1 cellular context compared by ENCODE assay signal in the genomic region with DNA sequence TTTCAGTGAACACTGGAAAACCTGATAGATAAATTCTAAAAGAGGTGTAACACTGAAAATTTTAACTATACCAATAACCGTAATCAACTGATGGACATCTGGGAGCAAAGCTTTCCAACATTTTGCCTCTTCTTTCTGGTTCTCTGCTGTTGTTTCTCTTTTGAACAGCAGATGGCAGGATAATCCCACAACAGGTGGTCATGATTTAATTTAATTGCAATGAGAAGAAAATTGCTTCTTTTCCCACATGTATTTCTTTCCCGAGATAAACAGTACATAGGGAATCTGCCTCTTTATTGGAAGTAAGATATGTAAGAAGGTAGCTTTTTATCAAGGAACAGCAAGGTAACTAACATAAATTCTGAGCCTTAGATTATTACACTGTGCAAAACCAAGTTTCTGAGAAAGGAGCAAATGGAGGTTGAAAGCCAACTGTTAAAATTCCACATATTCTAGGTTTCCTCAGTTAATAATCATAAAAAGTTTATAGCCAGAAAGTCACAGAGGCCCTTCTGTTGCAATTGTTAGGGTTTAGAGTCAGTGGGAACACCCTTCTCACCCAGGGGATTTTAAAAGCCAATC.
A peak's percentile ranks its signal among the peaks of the same experiment; 100 is the strongest.
TF ChIP-seq lines count a peak whose summit lies in the region.

No MANE protein-coding gene starts in this region.

TF ChIP-seq in K562, 482 proteins besides CTCF, POLR2A, EP300 and RAD21 (continued from another document and continues in another):
- TF ChIP-seq TOE1 (IDR thresholded peaks at IDR 0.05; ENCODE audit: borderline replicate concordance) (0 out of 2 replicates have a peak, but pooled peaks have one; percentile 37), TOE1 (CRISPR knock-in tag; IDR thresholded peaks at IDR 0.05; ENCODE audit: borderline replicate concordance, low read depth) (no peak), ZC3H11A (IDR thresholded peaks at IDR 0.05; ENCODE audit: low read depth, low read length) (no peak), SMC3 (conservative IDR thresholded peaks at IDR 0.05; ENCODE audit: insufficient read depth, low read depth, low read length) (peak; percentile 97), NBN (IDR thresholded peaks at IDR 0.05; ENCODE audit: low read depth) (0 out of 2 replicates have a peak, but pooled peaks have one; percentile 54), ARNT (IDR thresholded peaks at IDR 0.05) (peak in 1 of 2 experiments; percentile 89; a peak in 2 of 4 replicates), NFE2 (IDR thresholded peaks at IDR 0.05; ENCODE audit: low read depth) (no peak), HMG20B (CRISPR knock-in tag; IDR thresholded peaks at IDR 0.05) (no peak), NR4A1 (CRISPR knock-in tag; IDR thresholded peaks at IDR 0.05) (no peak), NR4A1 (tag; IDR thresholded peaks at IDR 0.05) (no peak), PTBP1 (IDR thresholded peaks at IDR 0.05; ENCODE audit: low read depth, low read length) (no peak), MCM7 (IDR thresholded peaks at IDR 0.05) (no peak), BHLHE40 (IDR thresholded peaks at IDR 0.05; ENCODE audit: low read length) (no peak), TEAD1 (CRISPR knock-in tag; IDR thresholded peaks at IDR 0.05) (no peak), GABPB2 (CRISPR knock-in tag; conservative IDR thresholded peaks at IDR 0.05) (no peak), ZNF408 (CRISPR knock-in tag; IDR thresholded peaks at IDR 0.05; ENCODE audit: low read depth) (no peak), MBD2 (IDR thresholded peaks at IDR 0.05; ENCODE audit: borderline replicate concordance, low read depth) (no peak), KLF10 (CRISPR knock-in tag; IDR thresholded peaks at IDR 0.05) (no peak), GATA2 (CRISPR knock-in tag; IDR thresholded peaks at IDR 0.05) (no peak), XRCC3 (IDR thresholded peaks at IDR 0.05) (no peak), ZNF551 (CRISPR knock-in tag; IDR thresholded peaks at IDR 0.05) (no peak; the same call in 1 of the 2 replicates), GTF2E2 (tag; IDR thresholded peaks at IDR 0.05) (peak; percentile 5; the same call in 1 of the 2 replicates), DIDO1 (tag; IDR thresholded peaks at IDR 0.05; ENCODE audit: low read depth) (no peak), CBFA2T3 (IDR thresholded peaks at IDR 0.05) (0 out of 2 replicates have a peak, but pooled peaks have one; percentile 3)
- TF ChIP-seq, protein P1, sequence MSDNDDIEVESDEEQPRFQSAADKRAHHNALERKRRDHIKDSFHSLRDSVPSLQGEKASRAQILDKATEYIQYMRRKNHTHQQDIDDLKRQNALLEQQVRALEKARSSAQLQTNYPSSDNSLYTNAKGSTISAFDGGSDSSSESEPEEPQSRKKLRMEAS (CRISPR knock-in tag; IDR thresholded peaks at IDR 0.05): no peak
- TF ChIP-seq, protein P2, sequence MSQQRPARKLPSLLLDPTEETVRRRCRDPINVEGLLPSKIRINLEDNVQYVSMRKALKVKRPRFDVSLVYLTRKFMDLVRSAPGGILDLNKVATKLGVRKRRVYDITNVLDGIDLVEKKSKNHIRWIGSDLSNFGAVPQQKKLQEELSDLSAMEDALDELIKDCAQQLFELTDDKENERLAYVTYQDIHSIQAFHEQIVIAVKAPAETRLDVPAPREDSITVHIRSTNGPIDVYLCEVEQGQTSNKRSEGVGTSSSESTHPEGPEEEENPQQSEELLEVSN (IDR thresholded peaks at IDR 0.05; ENCODE audit: borderline replicate concordance in 1 of 2, extremely low read depth in 1 of 2, insufficient read depth in 1 of 2, insufficient read length in 1 of 2, low read depth in 1 of 2, low read length in 1 of 2, poor library complexity in 1 of 2, severe bottlenecking in 1 of 2): no peak
- TF ChIP-seq, protein P3, sequence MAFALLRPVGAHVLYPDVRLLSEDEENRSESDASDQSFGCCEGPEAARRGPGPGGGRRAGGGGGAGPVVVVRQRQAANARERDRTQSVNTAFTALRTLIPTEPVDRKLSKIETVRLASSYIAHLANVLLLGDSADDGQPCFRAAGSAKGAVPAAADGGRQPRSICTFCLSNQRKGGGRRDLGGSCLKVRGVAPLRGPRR (CRISPR knock-in tag; IDR thresholded peaks at IDR 0.05): no peak
- TF ChIP-seq, protein P4, sequence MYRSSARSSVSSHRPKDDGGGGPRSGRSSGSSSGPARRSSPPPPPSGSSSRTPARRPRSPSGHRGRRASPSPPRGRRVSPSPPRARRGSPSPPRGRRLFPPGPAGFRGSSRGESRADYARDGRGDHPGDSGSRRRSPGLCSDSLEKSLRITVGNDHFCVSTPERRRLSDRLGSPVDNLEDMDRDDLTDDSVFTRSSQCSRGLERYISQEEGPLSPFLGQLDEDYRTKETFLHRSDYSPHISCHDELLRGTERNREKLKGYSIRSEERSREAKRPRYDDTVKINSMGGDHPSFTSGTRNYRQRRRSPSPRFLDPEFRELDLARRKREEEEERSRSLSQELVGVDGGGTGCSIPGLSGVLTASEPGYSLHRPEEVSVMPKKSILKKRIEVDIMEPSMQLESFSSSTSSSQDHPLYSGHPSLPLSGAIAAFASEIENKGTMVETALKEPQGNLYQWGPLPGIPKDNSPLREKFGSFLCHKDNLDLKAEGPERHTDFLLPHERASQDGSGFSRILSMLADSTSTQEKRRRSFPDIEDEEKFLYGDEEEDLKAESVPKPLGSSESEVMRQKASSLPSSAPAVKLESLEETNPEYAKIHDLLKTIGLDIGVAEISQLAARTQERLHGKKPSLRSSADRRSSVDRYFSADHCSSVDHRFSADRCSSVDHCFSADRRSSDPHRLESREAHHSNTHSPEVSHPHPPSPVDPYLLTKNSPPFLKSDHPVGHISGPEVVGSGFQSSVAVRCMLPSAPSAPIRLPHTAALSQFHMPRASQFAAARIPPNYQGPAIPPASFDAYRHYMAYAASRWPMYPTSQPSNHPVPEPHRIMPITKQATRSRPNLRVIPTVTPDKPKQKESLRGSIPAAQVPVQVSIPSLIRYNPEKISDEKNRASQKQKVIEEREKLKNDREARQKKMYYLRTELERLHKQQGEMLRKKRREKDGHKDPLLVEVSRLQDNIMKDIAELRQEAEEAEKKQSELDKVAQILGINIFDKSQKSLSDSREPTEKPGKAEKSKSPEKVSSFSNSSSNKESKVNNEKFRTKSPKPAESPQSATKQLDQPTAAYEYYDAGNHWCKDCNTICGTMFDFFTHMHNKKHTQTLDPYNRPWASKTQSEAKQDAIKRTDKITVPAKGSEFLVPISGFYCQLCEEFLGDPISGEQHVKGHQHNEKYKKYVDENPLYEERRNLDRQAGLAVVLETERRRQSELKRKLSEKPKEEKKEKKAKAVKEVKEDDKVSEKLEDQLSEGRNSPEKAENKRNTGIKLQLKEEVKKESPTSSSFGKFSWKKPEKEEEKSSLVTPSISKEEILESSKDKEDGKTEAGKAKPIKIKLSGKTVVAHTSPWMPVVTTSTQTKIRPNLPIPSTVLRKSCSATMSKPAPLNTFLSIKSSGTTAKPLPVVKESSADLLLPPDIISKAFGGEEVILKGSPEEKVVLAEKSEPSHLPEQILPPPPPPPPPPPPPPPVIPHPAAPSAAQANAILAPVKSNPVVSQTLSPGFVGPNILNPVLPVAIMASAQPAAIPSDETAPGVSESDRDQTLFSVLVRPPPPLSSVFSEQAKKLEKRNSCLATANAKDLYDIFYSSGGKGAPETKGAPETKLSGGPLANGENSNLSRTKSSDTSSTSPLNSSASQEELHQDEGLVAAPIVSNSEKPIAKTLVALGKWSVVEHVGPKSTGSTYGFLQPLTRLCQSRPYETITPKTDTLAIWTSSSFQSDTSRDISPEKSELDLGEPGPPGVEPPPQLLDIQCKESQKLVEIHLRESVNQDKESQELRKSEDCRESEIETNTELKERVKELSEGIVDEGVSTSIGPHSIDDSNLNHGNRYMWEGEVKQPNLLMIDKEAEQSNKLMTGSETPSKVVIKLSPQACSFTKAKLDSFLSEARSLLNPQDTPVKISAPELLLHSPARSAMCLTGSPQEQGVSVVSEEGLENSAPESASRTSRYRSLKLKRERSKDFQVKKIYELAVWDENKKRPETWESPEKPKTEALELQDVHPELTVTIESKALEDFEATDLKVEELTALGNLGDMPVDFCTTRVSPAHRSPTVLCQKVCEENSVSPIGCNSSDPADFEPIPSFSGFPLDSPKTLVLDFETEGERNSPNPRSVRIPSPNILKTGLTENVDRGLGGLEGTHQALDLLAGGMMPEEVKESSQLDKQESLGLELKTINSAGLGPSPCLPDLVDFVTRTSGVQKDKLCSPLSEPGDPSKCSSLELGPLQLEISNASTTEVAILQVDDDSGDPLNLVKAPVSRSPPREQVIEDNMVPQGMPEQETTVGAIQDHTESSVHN (IDR thresholded peaks at IDR 0.05; ENCODE audit: borderline replicate concordance in 1 of 2, low read depth in 1 of 2): no peak
- TF ChIP-seq, protein P5, sequence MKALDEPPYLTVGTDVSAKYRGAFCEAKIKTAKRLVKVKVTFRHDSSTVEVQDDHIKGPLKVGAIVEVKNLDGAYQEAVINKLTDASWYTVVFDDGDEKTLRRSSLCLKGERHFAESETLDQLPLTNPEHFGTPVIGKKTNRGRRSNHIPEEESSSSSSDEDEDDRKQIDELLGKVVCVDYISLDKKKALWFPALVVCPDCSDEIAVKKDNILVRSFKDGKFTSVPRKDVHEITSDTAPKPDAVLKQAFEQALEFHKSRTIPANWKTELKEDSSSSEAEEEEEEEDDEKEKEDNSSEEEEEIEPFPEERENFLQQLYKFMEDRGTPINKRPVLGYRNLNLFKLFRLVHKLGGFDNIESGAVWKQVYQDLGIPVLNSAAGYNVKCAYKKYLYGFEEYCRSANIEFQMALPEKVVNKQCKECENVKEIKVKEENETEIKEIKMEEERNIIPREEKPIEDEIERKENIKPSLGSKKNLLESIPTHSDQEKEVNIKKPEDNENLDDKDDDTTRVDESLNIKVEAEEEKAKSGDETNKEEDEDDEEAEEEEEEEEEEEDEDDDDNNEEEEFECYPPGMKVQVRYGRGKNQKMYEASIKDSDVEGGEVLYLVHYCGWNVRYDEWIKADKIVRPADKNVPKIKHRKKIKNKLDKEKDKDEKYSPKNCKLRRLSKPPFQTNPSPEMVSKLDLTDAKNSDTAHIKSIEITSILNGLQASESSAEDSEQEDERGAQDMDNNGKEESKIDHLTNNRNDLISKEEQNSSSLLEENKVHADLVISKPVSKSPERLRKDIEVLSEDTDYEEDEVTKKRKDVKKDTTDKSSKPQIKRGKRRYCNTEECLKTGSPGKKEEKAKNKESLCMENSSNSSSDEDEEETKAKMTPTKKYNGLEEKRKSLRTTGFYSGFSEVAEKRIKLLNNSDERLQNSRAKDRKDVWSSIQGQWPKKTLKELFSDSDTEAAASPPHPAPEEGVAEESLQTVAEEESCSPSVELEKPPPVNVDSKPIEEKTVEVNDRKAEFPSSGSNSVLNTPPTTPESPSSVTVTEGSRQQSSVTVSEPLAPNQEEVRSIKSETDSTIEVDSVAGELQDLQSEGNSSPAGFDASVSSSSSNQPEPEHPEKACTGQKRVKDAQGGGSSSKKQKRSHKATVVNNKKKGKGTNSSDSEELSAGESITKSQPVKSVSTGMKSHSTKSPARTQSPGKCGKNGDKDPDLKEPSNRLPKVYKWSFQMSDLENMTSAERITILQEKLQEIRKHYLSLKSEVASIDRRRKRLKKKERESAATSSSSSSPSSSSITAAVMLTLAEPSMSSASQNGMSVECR (CRISPR knock-in tag; IDR thresholded peaks at IDR 0.05): no peak
- TF ChIP-seq, protein P6, sequence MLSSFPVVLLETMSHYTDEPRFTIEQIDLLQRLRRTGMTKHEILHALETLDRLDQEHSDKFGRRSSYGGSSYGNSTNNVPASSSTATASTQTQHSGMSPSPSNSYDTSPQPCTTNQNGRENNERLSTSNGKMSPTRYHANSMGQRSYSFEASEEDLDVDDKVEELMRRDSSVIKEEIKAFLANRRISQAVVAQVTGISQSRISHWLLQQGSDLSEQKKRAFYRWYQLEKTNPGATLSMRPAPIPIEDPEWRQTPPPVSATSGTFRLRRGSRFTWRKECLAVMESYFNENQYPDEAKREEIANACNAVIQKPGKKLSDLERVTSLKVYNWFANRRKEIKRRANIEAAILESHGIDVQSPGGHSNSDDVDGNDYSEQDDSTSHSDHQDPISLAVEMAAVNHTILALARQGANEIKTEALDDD (IDR thresholded peaks at IDR 0.05): no peak
- TF ChIP-seq, protein P7, sequence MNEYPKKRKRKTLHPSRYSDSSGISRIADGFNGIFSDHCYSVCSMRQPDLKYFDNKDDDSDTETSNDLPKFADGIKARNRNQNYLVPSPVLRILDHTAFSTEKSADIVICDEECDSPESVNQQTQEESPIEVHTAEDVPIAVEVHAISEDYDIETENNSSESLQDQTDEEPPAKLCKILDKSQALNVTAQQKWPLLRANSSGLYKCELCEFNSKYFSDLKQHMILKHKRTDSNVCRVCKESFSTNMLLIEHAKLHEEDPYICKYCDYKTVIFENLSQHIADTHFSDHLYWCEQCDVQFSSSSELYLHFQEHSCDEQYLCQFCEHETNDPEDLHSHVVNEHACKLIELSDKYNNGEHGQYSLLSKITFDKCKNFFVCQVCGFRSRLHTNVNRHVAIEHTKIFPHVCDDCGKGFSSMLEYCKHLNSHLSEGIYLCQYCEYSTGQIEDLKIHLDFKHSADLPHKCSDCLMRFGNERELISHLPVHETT (CRISPR knock-in tag; conservative IDR thresholded peaks at IDR 0.05 in 1 of 2, IDR thresholded peaks at IDR 0.05 in 1 of 2): no peak
- TF ChIP-seq, protein P8, sequence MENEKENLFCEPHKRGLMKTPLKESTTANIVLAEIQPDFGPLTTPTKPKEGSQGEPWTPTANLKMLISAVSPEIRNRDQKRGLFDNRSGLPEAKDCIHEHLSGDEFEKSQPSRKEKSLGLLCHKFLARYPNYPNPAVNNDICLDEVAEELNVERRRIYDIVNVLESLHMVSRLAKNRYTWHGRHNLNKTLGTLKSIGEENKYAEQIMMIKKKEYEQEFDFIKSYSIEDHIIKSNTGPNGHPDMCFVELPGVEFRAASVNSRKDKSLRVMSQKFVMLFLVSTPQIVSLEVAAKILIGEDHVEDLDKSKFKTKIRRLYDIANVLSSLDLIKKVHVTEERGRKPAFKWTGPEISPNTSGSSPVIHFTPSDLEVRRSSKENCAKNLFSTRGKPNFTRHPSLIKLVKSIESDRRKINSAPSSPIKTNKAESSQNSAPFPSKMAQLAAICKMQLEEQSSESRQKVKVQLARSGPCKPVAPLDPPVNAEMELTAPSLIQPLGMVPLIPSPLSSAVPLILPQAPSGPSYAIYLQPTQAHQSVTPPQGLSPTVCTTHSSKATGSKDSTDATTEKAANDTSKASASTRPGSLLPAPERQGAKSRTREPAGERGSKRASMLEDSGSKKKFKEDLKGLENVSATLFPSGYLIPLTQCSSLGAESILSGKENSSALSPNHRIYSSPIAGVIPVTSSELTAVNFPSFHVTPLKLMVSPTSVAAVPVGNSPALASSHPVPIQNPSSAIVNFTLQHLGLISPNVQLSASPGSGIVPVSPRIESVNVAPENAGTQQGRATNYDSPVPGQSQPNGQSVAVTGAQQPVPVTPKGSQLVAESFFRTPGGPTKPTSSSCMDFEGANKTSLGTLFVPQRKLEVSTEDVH (IDR thresholded peaks at IDR 0.05; ENCODE audit: low read depth, partially characterized antibody): peak; percentile 48
- TF ChIP-seq, protein P9, sequence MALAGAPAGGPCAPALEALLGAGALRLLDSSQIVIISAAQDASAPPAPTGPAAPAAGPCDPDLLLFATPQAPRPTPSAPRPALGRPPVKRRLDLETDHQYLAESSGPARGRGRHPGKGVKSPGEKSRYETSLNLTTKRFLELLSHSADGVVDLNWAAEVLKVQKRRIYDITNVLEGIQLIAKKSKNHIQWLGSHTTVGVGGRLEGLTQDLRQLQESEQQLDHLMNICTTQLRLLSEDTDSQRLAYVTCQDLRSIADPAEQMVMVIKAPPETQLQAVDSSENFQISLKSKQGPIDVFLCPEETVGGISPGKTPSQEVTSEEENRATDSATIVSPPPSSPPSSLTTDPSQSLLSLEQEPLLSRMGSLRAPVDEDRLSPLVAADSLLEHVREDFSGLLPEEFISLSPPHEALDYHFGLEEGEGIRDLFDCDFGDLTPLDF (CRISPR knock-in tag; IDR thresholded peaks at IDR 0.05): no peak
- TF ChIP-seq, protein P10, sequence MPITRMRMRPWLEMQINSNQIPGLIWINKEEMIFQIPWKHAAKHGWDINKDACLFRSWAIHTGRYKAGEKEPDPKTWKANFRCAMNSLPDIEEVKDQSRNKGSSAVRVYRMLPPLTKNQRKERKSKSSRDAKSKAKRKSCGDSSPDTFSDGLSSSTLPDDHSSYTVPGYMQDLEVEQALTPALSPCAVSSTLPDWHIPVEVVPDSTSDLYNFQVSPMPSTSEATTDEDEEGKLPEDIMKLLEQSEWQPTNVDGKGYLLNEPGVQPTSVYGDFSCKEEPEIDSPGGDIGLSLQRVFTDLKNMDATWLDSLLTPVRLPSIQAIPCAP (CRISPR knock-in tag; IDR thresholded peaks at IDR 0.05; ENCODE audit: borderline replicate concordance): no peak
